Comparison of ENCODE assay signal across 1 cellular context in the genomic region with DNA sequence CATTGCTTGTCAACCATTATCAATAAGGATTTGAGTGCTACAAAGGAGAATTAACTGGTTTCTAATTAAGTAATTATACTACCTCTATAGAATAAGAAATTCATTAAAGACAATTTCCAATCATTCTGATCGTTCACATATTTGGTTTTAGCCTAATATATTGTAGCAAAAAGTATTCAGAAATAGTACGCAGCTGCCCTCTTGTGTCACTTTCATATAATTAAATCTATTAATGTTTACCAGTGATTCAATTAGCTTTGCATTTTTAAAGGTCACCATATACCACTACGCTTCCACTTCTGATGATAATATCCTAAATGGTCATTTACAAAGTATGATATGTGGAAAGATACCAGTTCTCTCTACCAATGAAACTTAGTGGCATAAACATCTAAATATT.
TF ChIP-seq lines count a peak whose summit lies in the region.

No MANE protein-coding gene starts in this region.

TF ChIP-seq in HepG2, 621 proteins besides CTCF, POLR2A, EP300 and RAD21 (continued from another document):
- TF ChIP-seq, protein P1, sequence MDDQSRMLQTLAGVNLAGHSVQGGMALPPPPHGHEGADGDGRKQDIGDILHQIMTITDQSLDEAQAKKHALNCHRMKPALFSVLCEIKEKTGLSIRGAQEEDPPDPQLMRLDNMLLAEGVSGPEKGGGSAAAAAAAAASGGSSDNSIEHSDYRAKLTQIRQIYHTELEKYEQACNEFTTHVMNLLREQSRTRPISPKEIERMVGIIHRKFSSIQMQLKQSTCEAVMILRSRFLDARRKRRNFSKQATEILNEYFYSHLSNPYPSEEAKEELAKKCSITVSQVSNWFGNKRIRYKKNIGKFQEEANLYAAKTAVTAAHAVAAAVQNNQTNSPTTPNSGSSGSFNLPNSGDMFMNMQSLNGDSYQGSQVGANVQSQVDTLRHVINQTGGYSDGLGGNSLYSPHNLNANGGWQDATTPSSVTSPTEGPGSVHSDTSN (CRISPR knock-in tag; IDR thresholded peaks at IDR 0.05; ENCODE audit: borderline replicate concordance): no peak
- no peak for TF ChIP-seq SIN3B (IDR thresholded peaks at IDR 0.05; ENCODE audit: low read length)
- TF ChIP-seq, protein P2, sequence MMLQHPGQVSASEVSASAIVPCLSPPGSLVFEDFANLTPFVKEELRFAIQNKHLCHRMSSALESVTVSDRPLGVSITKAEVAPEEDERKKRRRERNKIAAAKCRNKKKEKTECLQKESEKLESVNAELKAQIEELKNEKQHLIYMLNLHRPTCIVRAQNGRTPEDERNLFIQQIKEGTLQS (CRISPR knock-in tag; IDR thresholded peaks at IDR 0.05): no peak
- peak; percentile 35 for TF ChIP-seq STAG1 (CRISPR knock-in tag; IDR thresholded peaks at IDR 0.05)
